17 cellular contexts compared by ENCODE assay signal in genomic region chr5:109374625-109375024, GRCh38. TPM values are rescaled to one million over a fixed set of nuclear protein-coding genes. Genes with fewer than 3 reads are reported as not detected.
DNase-seq lines count a peak whose midpoint lies in the region; ATAC-seq and TF ChIP-seq lines count a peak whose summit lies in the region.
"Had no signal": no experiment of that assay in that cellular context is flagged by ENCODE, and none has a peak within 500 bp of the region (broad histone marks: within the 10 kb centered on the region; RNA-seq: fewer than 3 reads in every experiment).

No MANE protein-coding gene starts in this region.

- TF ChIP-seq CTCF in cardiac muscle cell (IDR thresholded peaks at IDR 0.05; ENCODE audit: low read depth, low read length): no peak
- TF ChIP-seq CTCF in foreskin keratinocyte (conservative IDR thresholded peaks at IDR 0.05): peak; percentile 39

- H3K9ac ChIP-seq in adipocyte (ENCODE audit: low read length): no peak overlapping the region
- H3K9ac ChIP-seq: neural progenitor cell had no signal

- intact Hi-C loops in left ventricle myocardium superior (cut with micrococcal nuclease): no loop called here

- no peak overlapping the region for H3K4me3 ChIP-seq in cardiac muscle cell
- H3K4me3 ChIP-seq in adipocyte (ENCODE audit: low read length): no peak overlapping the region
- H3K4me3 ChIP-seq: ascending aorta, heart left ventricle, neural progenitor cell, right atrium auricular region had no signal

- H3K9me3 ChIP-seq in cardiac muscle cell (ENCODE audit: low read depth) (no peaks in the 10 kb centered on the region), adipocyte (ENCODE audit: control insufficient read depth, low read length) (no peaks in the 10 kb centered on the region)
- H3K9me3 ChIP-seq: ascending aorta, heart left ventricle, right atrium auricular region had no signal

- no peaks in the 10 kb centered on the region for H3K4me1 ChIP-seq in cardiac muscle cell (ENCODE audit: low read depth)
- H3K4me1 ChIP-seq in adipocyte (ENCODE audit: control insufficient read depth, insufficient read depth, low read length): peaks cover 25% of the 10 kb centered on the region
- no peaks in the 10 kb centered on the region for H3K4me1 ChIP-seq in foreskin keratinocyte
- H3K4me1 ChIP-seq: neural progenitor cell had no signal

- DNase-seq in cardiac muscle cell (ENCODE audit: low read depth in 1 of 2, low spot score in 1 of 2) (peak in 1 of 2 donors; percentile 12), left ventricle myocardium superior (no peak), adipocyte (ENCODE audit: low read depth) (peak; percentile 29), foreskin keratinocyte (no peak), DMS53 (lab: John Stamatoyannopoulos, UW) (no peak), NAMALWA (ENCODE audit: low spot score) (no peak), GOT3 (lab: John Stamatoyannopoulos, UW) (no peak)
- DNase-seq: activated CD4-positive, alpha-beta T cell treated with anti-CD3 and anti-CD28 coated beads for 48 hours; activated gamma-delta T cell; heart left ventricle; islet precursor cell; NCI-H187 treated with DMSO at 0.1 percent for 48 hours; NCI-H446 treated with DMSO at 0.1 percent for 48 hours had no signal

- ATAC-seq in left ventricle myocardium superior (no peak), foreskin keratinocyte (no peak), GM21529 (IDR thresholded peaks at IDR 0.05; ENCODE audit: unreplicated experiment) (no peak)

- H3K36me3 ChIP-seq in cardiac muscle cell (peaks cover 31% of the 10 kb centered on the region), adipocyte (ENCODE audit: control insufficient read depth, insufficient read depth, low read length, severe bottlenecking) (peaks cover 39% of the 10 kb centered on the region)

- H3K27ac ChIP-seq in cardiac muscle cell: peak overlapping the region; percentile 56
- no peak overlapping the region for H3K27ac ChIP-seq in foreskin keratinocyte
- H3K27ac ChIP-seq: ascending aorta, heart left ventricle, neural progenitor cell, right atrium auricular region had no signal

- H3K27me3 ChIP-seq in cardiac muscle cell (no peaks in the 10 kb centered on the region), adipocyte (replicated peaks; ENCODE audit: control insufficient read depth, insufficient read depth, low read length) (no peaks in the 10 kb centered on the region), foreskin keratinocyte (no peaks in the 10 kb centered on the region)
- H3K27me3 ChIP-seq: ascending aorta, heart left ventricle, neural progenitor cell, right atrium auricular region had no signal

RNA-seq across cellular contexts. Expression of gene PJA2, which starts 35.1 kb away (rescaled TPM):
- 58.2 and 71.8 TPM in 2 replicates for total RNA-seq in cardiac muscle cell
- 73.6 and 92.1 TPM in 2 replicates for polyA plus RNA-seq in cardiac muscle cell
- total RNA-seq in left ventricle myocardium superior: 75.7 TPM
- total RNA-seq in foreskin keratinocyte: 39.0 and 41.1 TPM in 2 replicates
- polyA plus RNA-seq in foreskin keratinocyte: 8.8 and 10.2 TPM in 2 replicates
